ENCODE assay signal across 1 cellular context in the genomic region with DNA sequence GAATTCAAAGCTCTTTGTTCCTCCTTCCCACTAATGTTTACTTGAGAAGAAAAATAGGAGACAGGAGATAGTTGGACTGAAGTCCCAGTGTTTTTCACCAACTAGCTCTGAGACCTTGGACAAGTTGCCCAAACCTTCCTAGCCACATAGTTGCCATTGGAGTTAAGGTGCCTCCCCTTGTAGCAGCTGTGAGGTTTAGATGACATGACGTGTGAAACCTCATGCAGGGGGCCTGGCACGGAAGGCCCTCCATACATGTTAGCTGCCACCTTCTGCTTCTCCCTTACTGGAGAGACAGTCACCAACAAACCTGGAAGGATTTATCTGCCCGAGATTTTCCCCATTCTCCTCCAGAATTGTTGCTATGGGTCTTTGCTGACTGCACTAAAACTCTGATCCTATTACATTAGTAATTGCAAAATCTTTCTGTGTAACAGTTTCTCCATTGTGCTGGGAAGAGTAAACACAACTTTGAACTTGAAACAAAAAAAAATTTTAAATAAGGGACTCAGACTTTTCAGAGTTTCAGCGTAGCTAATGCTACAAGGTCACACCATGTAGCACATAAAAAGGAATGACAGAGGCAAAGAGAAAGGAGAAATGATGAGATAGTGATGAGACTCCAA.
TF ChIP-seq lines count a peak whose summit lies in the region.

No MANE protein-coding gene starts in this region.

TF ChIP-seq in HepG2, 621 proteins besides CTCF, POLR2A, EP300 and RAD21 (continues in another document):
- 0 out of 2 replicates have a peak, but pooled peaks have one; percentile 23 for TF ChIP-seq ARNTL (CRISPR knock-in tag; IDR thresholded peaks at IDR 0.05)
- TF ChIP-seq, protein P1, sequence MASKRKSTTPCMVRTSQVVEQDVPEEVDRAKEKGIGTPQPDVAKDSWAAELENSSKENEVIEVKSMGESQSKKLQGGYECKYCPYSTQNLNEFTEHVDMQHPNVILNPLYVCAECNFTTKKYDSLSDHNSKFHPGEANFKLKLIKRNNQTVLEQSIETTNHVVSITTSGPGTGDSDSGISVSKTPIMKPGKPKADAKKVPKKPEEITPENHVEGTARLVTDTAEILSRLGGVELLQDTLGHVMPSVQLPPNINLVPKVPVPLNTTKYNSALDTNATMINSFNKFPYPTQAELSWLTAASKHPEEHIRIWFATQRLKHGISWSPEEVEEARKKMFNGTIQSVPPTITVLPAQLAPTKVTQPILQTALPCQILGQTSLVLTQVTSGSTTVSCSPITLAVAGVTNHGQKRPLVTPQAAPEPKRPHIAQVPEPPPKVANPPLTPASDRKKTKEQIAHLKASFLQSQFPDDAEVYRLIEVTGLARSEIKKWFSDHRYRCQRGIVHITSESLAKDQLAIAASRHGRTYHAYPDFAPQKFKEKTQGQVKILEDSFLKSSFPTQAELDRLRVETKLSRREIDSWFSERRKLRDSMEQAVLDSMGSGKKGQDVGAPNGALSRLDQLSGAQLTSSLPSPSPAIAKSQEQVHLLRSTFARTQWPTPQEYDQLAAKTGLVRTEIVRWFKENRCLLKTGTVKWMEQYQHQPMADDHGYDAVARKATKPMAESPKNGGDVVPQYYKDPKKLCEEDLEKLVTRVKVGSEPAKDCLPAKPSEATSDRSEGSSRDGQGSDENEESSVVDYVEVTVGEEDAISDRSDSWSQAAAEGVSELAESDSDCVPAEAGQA (IDR thresholded peaks at IDR 0.05; ENCODE audit: low read depth): no peak
- TF ChIP-seq, protein P1 (CRISPR knock-in tag; IDR thresholded peaks at IDR 0.05; ENCODE audit: borderline replicate concordance): no peak
- TF ChIP-seq FOXP1 (IDR thresholded peaks at IDR 0.05): no peak
- no peak for TF ChIP-seq FOXP1 (CRISPR knock-in tag; IDR thresholded peaks at IDR 0.05)
- TF ChIP-seq, protein P2, sequence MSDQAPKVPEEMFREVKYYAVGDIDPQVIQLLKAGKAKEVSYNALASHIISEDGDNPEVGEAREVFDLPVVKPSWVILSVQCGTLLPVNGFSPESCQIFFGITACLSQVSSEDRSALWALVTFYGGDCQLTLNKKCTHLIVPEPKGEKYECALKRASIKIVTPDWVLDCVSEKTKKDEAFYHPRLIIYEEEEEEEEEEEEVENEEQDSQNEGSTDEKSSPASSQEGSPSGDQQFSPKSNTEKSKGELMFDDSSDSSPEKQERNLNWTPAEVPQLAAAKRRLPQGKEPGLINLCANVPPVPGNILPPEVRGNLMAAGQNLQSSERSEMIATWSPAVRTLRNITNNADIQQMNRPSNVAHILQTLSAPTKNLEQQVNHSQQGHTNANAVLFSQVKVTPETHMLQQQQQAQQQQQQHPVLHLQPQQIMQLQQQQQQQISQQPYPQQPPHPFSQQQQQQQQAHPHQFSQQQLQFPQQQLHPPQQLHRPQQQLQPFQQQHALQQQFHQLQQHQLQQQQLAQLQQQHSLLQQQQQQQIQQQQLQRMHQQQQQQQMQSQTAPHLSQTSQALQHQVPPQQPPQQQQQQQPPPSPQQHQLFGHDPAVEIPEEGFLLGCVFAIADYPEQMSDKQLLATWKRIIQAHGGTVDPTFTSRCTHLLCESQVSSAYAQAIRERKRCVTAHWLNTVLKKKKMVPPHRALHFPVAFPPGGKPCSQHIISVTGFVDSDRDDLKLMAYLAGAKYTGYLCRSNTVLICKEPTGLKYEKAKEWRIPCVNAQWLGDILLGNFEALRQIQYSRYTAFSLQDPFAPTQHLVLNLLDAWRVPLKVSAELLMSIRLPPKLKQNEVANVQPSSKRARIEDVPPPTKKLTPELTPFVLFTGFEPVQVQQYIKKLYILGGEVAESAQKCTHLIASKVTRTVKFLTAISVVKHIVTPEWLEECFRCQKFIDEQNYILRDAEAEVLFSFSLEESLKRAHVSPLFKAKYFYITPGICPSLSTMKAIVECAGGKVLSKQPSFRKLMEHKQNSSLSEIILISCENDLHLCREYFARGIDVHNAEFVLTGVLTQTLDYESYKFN (CRISPR knock-in tag; conservative IDR thresholded peaks at IDR 0.05): peak; percentile 53
- TF ChIP-seq SOX13 (IDR thresholded peaks at IDR 0.05): 0 out of 2 replicates have a peak, but pooled peaks have one; percentile 36
- peak in 1 of 2 experiments; percentile 86; a peak in 2 of 4 replicates for TF ChIP-seq SOX13 (CRISPR knock-in tag; conservative IDR thresholded peaks at IDR 0.05 in 1 of 2, IDR thresholded peaks at IDR 0.05 in 1 of 2)
- TF ChIP-seq FOXK1 (CRISPR knock-in tag; IDR thresholded peaks at IDR 0.05; ENCODE audit: borderline replicate concordance, low read depth): peak; percentile 18; the same call in 1 of the 2 replicates
- TF ChIP-seq MAFF (IDR thresholded peaks at IDR 0.05; ENCODE audit: low read depth, low read length): peak; percentile 63
- peak; percentile 20; the same call in 1 of the 2 replicates for TF ChIP-seq ZNF12 (CRISPR knock-in tag; IDR thresholded peaks at IDR 0.05)
- TF ChIP-seq ZNF276 (CRISPR knock-in tag; IDR thresholded peaks at IDR 0.05; ENCODE audit: low read depth): no peak
- TF ChIP-seq SKI (IDR thresholded peaks at IDR 0.05; ENCODE audit: partially characterized antibody): peak; percentile 82
- 0 out of 2 replicates have a peak, but pooled peaks have one; percentile 43 for TF ChIP-seq ATF1 (CRISPR knock-in tag; IDR thresholded peaks at IDR 0.05)
- TF ChIP-seq HHEX (CRISPR knock-in tag; IDR thresholded peaks at IDR 0.05): no peak
- TF ChIP-seq, protein P3, sequence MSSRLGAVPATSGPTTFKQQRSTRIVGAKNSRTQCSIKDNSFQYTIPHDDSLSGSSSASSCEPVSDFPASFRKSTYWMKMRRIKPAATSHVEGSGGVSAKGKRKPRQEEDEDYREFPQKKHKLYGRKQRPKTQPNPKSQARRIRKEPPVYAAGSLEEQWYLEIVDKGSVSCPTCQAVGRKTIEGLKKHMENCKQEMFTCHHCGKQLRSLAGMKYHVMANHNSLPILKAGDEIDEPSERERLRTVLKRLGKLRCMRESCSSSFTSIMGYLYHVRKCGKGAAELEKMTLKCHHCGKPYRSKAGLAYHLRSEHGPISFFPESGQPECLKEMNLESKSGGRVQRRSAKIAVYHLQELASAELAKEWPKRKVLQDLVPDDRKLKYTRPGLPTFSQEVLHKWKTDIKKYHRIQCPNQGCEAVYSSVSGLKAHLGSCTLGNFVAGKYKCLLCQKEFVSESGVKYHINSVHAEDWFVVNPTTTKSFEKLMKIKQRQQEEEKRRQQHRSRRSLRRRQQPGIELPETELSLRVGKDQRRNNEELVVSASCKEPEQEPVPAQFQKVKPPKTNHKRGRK (CRISPR knock-in tag; IDR thresholded peaks at IDR 0.05): no peak
- TF ChIP-seq CEBPB (IDR thresholded peaks at IDR 0.05; ENCODE audit: borderline replicate concordance, low read depth, low read length): peak; percentile 76
- no peak for TF ChIP-seq HNF1B (CRISPR knock-in tag; IDR thresholded peaks at IDR 0.05)
- peak; percentile 64 for TF ChIP-seq CEBPG (CRISPR knock-in tag; IDR thresholded peaks at IDR 0.05)
- TF ChIP-seq HNRNPUL1 (IDR thresholded peaks at IDR 0.05; ENCODE audit: low read depth, low read length): no peak
- TF ChIP-seq, protein P4, sequence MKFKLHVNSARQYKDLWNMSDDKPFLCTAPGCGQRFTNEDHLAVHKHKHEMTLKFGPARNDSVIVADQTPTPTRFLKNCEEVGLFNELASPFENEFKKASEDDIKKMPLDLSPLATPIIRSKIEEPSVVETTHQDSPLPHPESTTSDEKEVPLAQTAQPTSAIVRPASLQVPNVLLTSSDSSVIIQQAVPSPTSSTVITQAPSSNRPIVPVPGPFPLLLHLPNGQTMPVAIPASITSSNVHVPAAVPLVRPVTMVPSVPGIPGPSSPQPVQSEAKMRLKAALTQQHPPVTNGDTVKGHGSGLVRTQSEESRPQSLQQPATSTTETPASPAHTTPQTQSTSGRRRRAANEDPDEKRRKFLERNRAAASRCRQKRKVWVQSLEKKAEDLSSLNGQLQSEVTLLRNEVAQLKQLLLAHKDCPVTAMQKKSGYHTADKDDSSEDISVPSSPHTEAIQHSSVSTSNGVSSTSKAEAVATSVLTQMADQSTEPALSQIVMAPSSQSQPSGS (CRISPR knock-in tag; IDR thresholded peaks at IDR 0.05): no peak
- TF ChIP-seq TFE3 (CRISPR knock-in tag; IDR thresholded peaks at IDR 0.05): no peak
- no peak for TF ChIP-seq ZNF530 (CRISPR knock-in tag; IDR thresholded peaks at IDR 0.05; ENCODE audit: low read depth)
- TF ChIP-seq CREM (IDR thresholded peaks at IDR 0.05): peak; percentile 50; the same call in 1 of the 2 replicates
- no peak for TF ChIP-seq CREM (CRISPR knock-in tag; IDR thresholded peaks at IDR 0.05)
- no peak for TF ChIP-seq IRF2 (CRISPR knock-in tag; IDR thresholded peaks at IDR 0.05)
- no peak for TF ChIP-seq FOXA1 (IDR thresholded peaks at IDR 0.05)
- peak; percentile 55; the same call in 1 of the 2 replicates for TF ChIP-seq FOXA1 (CRISPR knock-in tag; IDR thresholded peaks at IDR 0.05)
- TF ChIP-seq SOX6 (IDR thresholded peaks at IDR 0.05): no peak
- TF ChIP-seq SOX6 (CRISPR knock-in tag; IDR thresholded peaks at IDR 0.05): peak; percentile 88
- no peak for TF ChIP-seq NFATC3 (CRISPR knock-in tag; IDR thresholded peaks at IDR 0.05)
- peak; percentile 16; the same call in 1 of the 2 replicates for TF ChIP-seq HDAC2 (CRISPR knock-in tag; IDR thresholded peaks at IDR 0.05)
- peak; percentile 21; the same call in 1 of the 2 replicates for TF ChIP-seq RXRB (CRISPR knock-in tag; IDR thresholded peaks at IDR 0.05; ENCODE audit: borderline replicate concordance)
- peak; percentile 82 for TF ChIP-seq TBL1XR1 (IDR thresholded peaks at IDR 0.05; ENCODE audit: borderline replicate concordance, low read length, partially characterized antibody)
- TF ChIP-seq, protein P5, sequence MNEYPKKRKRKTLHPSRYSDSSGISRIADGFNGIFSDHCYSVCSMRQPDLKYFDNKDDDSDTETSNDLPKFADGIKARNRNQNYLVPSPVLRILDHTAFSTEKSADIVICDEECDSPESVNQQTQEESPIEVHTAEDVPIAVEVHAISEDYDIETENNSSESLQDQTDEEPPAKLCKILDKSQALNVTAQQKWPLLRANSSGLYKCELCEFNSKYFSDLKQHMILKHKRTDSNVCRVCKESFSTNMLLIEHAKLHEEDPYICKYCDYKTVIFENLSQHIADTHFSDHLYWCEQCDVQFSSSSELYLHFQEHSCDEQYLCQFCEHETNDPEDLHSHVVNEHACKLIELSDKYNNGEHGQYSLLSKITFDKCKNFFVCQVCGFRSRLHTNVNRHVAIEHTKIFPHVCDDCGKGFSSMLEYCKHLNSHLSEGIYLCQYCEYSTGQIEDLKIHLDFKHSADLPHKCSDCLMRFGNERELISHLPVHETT (CRISPR knock-in tag; conservative IDR thresholded peaks at IDR 0.05): no peak
- no peak; the same call in 1 of the 2 replicates for TF ChIP-seq MTA1 (CRISPR knock-in tag; IDR thresholded peaks at IDR 0.05; ENCODE audit: borderline replicate concordance)
- no peak for TF ChIP-seq SRSF1 (optimal IDR thresholded peaks at IDR 0.05; ENCODE audit: low read depth, low read length)
- TF ChIP-seq, protein P6, sequence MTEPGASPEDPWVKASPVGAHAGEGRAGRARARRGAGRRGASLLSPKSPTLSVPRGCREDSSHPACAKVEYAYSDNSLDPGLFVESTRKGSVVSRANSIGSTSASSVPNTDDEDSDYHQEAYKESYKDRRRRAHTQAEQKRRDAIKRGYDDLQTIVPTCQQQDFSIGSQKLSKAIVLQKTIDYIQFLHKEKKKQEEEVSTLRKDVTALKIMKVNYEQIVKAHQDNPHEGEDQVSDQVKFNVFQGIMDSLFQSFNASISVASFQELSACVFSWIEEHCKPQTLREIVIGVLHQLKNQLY (CRISPR knock-in tag; IDR thresholded peaks at IDR 0.05): no peak
- peak; percentile 31; the same call in 1 of the 2 replicates for TF ChIP-seq TBX2 (CRISPR knock-in tag; IDR thresholded peaks at IDR 0.05; ENCODE audit: borderline replicate concordance)
